8 cellular contexts compared by ENCODE assay signal in genomic region chr1:45299981-45300668, GRCh38. TPM values are rescaled to one million over a fixed set of nuclear protein-coding genes. Genes with fewer than 3 reads are reported as not detected.
DNase-seq lines count a peak whose midpoint lies in the region; ATAC-seq and TF ChIP-seq lines count a peak whose summit lies in the region.

No MANE protein-coding gene starts in this region.

- H3K36me3 Mint-ChIP-seq in H9 (ENCODE audit: insufficient read depth in 1 of 3, low read depth in 3 of 3), result no peaks in the 10 kb centered on the region

- no peak overlapping the region for H3K4ac ChIP-seq in H9 (ENCODE audit: low read depth, low read length)

- TF ChIP-seq CTCF in BE2C (IDR thresholded peaks at IDR 0.05; ENCODE audit: low read depth, low read length), result peak; percentile 68
- TF ChIP-seq CTCF in H9 (conservative IDR thresholded peaks at IDR 0.05), result peak; percentile 87
- TF ChIP-seq CTCF in WI38 (IDR thresholded peaks at IDR 0.05; ENCODE audit: low read depth, low read length), result peak; percentile 68
- TF ChIP-seq CTCF in tibial nerve (IDR thresholded peaks at IDR 0.05), result peak; percentile 53 to 79 (median 66)

- H3K9me3 ChIP-seq in BE2C (no peaks in the 10 kb centered on the region), H9 (ENCODE audit: control insufficient read depth, low read depth, low read length) (no peaks in the 10 kb centered on the region), tibial nerve (no peaks in the 10 kb centered on the region)

- no peak overlapping the region for H3K56ac ChIP-seq in H9 (ENCODE audit: insufficient read length, low read depth, low read length)

- H3K9ac ChIP-seq in H9 (ENCODE audit: extremely low read depth, insufficient read length, low read length), result no peak overlapping the region

- DNase-seq in BE2C (peak; percentile 46), H9 (peak; percentile 58), NCI-H345 treated with DMSO at 0.1 percent for 48 hours (lab: John Stamatoyannopoulos, UW; ENCODE audit: unreplicated experiment) (peak; percentile 72), midbrain (lab: John Stamatoyannopoulos, UW) (peak; percentile 62), tibial nerve (ENCODE audit: low spot score in 2 of 2) (peak in 1 of 2 donors; percentile 23)
- DNase-seq in effector CD4-positive, alpha-beta T cell, result peak; percentile 29

- H3K4me1 ChIP-seq in BE2C, result no peaks in the 10 kb centered on the region
- H3K4me1 ChIP-seq in H9 (ENCODE audit: insufficient read depth, low read length), result peaks cover 4% of the 10 kb centered on the region
- H3K4me1 ChIP-seq in tibial nerve, result peaks cover 0 to 19% (median 5%) of the 10 kb centered on the region in 4 donors

- H3K27me3 Mint-ChIP-seq in H9 (ENCODE audit: low read depth), result no peaks in the 10 kb centered on the region

- no peak overlapping the region for H2BK12ac ChIP-seq in H9 (ENCODE audit: insufficient read length, low read depth, low read length)

- H3K79me2 ChIP-seq in H9 (ENCODE audit: insufficient read depth, low read length), result no peaks in the 10 kb centered on the region

- WGBS in H9 (ENCODE audit: extremely low coverage, insufficient read length, low lambda C conversion rate), result no CpG with 5 or more reads among the region's 4 CpGs
- 8 to 9% methylated on average over 4 of the region's 4 CpGs for WGBS in tibial nerve, 2 donors

- H3K23ac ChIP-seq in H9 (ENCODE audit: insufficient read length, low read depth, low read length), result no peak overlapping the region

- peaks cover 29 to 30% of the 10 kb centered on the region in 2 experiments for H3K4me1 Mint-ChIP-seq in H9

- no peak overlapping the region for H4K5ac ChIP-seq in H9 (ENCODE audit: insufficient read length, low read depth, low read length)

- H3K14ac ChIP-seq in H9 (ENCODE audit: insufficient read depth, low read length), result no peak overlapping the region

- no peak for TF ChIP-seq POLR2A in tibial nerve (IDR thresholded peaks at IDR 0.05)

- no peak overlapping the region for H2AK5ac ChIP-seq in H9 (ENCODE audit: insufficient read length, low read length)

- no peaks in the 10 kb centered on the region for H4K20me1 ChIP-seq in H9 (ENCODE audit: control insufficient read depth, insufficient read depth, insufficient read length)

- no peaks in the 10 kb centered on the region for H3K9me3 Mint-ChIP-seq in H9

- H4K8ac ChIP-seq in H9 (replicated peaks; ENCODE audit: insufficient read length, low read depth, low read length), result no peak overlapping the region

- no peaks in the 10 kb centered on the region for H3K79me1 ChIP-seq in H9 (ENCODE audit: insufficient read depth, low read depth, low read length, poor library complexity, severe bottlenecking)

- no peak overlapping the region for H2BK15ac ChIP-seq in H9 (ENCODE audit: low read depth, low read length)

- H3K36me3 ChIP-seq in BE2C (no peaks in the 10 kb centered on the region), tibial nerve (no peaks in the 10 kb centered on the region)

- no peak overlapping the region for H3K4me3 ChIP-seq in BE2C (ENCODE audit: low read depth, low read length)
- no peak overlapping the region for H3K4me3 ChIP-seq in WI38 (ENCODE audit: low read depth, low read length)
- no peak overlapping the region for H3K4me3 ChIP-seq in tibial nerve

- no peak overlapping the region; a peak in 1 of 5 replicates for H3K4me3 Mint-ChIP-seq in H9

- no peak overlapping the region for H2BK120ac ChIP-seq in H9 (ENCODE audit: low read depth, low read length, poor library complexity, severe bottlenecking)

- H3K27ac ChIP-seq in H9 (ENCODE audit: insufficient read length, low read depth, low read length) (no peak overlapping the region), tibial nerve (no peak overlapping the region)

- H2BK5ac ChIP-seq in H9 (ENCODE audit: insufficient read length, low read length), result no peak overlapping the region

- no peak overlapping the region for H3K4me2 ChIP-seq in H9 (ENCODE audit: insufficient read depth, insufficient read length, low read length)

- no peak overlapping the region for H3K18ac ChIP-seq in H9 (ENCODE audit: insufficient read length, low read depth, low read length)

- ATAC-seq in HG03135 (IDR thresholded peaks at IDR 0.05; ENCODE audit: unreplicated experiment), result no peak

- H3K23me2 ChIP-seq in H9 (ENCODE audit: insufficient read length, low read depth, low read length, poor library complexity, severe bottlenecking), result peaks cover 9% of the 10 kb centered on the region

- no peak for TF ChIP-seq EP300 in tibial nerve (IDR thresholded peaks at IDR 0.05)

- H2BK20ac ChIP-seq in H9 (ENCODE audit: low read depth, low read length, poor library complexity, severe bottlenecking), result no peak overlapping the region

- no peak overlapping the region for H4K91ac ChIP-seq in H9 (ENCODE audit: insufficient read length, low read depth, low read length)

- no peak overlapping the region for H2AFZ ChIP-seq in H9 (ENCODE audit: low read length)

- no peak overlapping the region for H3T11ph ChIP-seq in H9 (ENCODE audit: low read length)

- H3K27me3 ChIP-seq in BE2C, result no peaks in the 10 kb centered on the region
- H3K27me3 ChIP-seq in H9 (ENCODE audit: insufficient read depth, low read length), result no peaks in the 10 kb centered on the region
- no peaks in the 10 kb centered on the region for H3K27me3 ChIP-seq in tibial nerve

- peak overlapping the region in 1 of 3 experiments; percentile 46; a peak in 1 of 7 replicates for H3K27ac Mint-ChIP-seq in H9

RNA-seq across cellular contexts. Expression of gene HPDL, which starts 26.6 kb away (rescaled TPM):
- polyA plus RNA-seq in BE2C (2012; ENCODE audit: insufficient read depth, insufficient read length, low read depth), result 6.4 TPM
- 10.1 and 10.6 TPM in 2 replicates for total RNA-seq in H9 (2021)
- 1 to 10 TPM in 3 of 4 donors, not detected in 1; 1.7 to 2.4 (median 1.7) TPM for total RNA-seq in tibial nerve

RNA-seq across cellular contexts. Expression of gene TOE1, which starts 39.8 kb away (rescaled TPM):
- polyA plus RNA-seq in BE2C (2012; ENCODE audit: insufficient read depth, insufficient read length, low read depth), result 16.9 TPM
- total RNA-seq in H9 (2021) (31.2 and 33.5 TPM in 2 replicates), tibial nerve (10 to 100 TPM in 2 of 4 donors, 1 to 10 TPM in 2; 7.4 to 16.7 (median 12.3) TPM)

RNA-seq across cellular contexts. Expression of gene MUTYH, which starts 40.1 kb away (rescaled TPM):
- polyA plus RNA-seq in BE2C (2012; ENCODE audit: insufficient read depth, insufficient read length, low read depth), result 41.3 TPM
- total RNA-seq in H9 (2021) (52.6 and 61.1 TPM in 2 replicates), tibial nerve (10 to 100 TPM; 34.7 to 62.2 (median 46.0) TPM)
